In genomic region chr6:27948237-27948636, GRCh38 we compare ENCODE assay signal across 12 cellular contexts. TPM values are rescaled to one million over a fixed set of nuclear protein-coding genes. Genes with fewer than 3 reads are reported as not detected.
"Had no signal": no experiment of that assay in that cellular context is flagged by ENCODE, and none has a peak within 500 bp of the region (broad histone marks: within the 10 kb centered on the region; RNA-seq: fewer than 3 reads in every experiment).

No MANE protein-coding gene starts in this region.

- DNase-seq: GM23248, GOT3, H7, H9, HCEC 1CT, HFFc6 had no signal

- H3K9me3 ChIP-seq: HAP-1 had no signal

- H3K4me3 ChIP-seq: GM23248, GM23338, HAP-1 had no signal

- H3K9ac ChIP-seq: GM23248 had no signal

- ATAC-seq: GM23338, HCT116 had no signal

- H3K27ac ChIP-seq: GM23248 had no signal

- H2AFZ ChIP-seq: GM23248, GM23338 had no signal

- FAIRE-seq: H1, H54 had no signal

- H3K36me3 ChIP-seq: HAP-1 had no signal

- H3K4me2 ChIP-seq: GM23338 had no signal

- H3K4me1 ChIP-seq: HAP-1 had no signal

RNA-seq across cellular contexts. Expression of gene OR2B6, which starts 8.8 kb away (rescaled TPM):
- total RNA-seq: GM23248, GM23338, H1, H4, H7, H9, HFFc6 had no signal
- polyA plus RNA-seq: GM23248 had no signal

RNA-seq across cellular contexts. Expression of gene OR2B2, which starts 36.0 kb away (rescaled TPM):
- total RNA-seq: GM23248, H1, H4, H7, H9, HFFc6 had no signal
- polyA plus RNA-seq: GM23248, GM23338, H1 had no signal
